Comparison of ENCODE assay signal across 13 cellular contexts in the genomic region with DNA sequence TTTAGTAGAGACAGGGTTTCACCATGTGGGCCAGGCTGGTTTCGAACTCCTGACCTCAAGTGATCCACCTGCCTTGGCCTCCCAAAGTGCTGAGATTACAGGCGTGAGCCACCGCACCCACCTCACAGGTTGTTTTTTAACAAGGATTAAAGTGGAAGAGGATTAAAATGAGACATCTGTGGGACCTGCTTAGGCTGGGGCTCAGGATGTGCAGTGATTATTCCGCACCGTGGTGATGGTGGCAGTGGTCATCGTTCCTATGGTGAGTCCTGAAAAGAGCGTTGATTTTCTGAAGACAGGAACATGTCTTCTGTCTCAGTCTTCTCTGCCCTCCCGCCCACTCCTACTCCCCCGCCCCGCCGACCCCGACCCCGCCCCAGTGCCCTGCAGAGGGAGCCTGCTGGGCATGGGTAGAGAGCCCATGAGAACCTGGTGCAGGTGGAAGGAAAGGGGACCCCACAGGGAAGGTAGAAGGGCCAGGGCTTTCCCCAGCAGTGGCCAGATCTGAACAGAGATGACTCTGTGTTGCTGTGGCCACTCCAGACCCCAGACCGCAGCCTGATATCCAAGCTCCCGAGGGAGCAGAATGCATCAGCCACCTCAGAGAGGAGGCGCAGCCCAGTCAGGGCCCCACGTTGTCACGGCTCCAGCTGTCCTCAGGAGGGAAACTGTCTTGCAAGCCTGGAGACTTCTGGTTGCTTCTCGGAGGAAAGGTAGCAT. TPM values are rescaled to one million over a fixed set of nuclear protein-coding genes. Genes with fewer than 3 reads are reported as not detected.
DNase-seq lines count a peak whose midpoint lies in the region; ATAC-seq, FAIRE-seq and TF ChIP-seq lines count a peak whose summit lies in the region.
"Had no signal": no experiment of that assay in that cellular context is flagged by ENCODE, and none has a peak within 500 bp of the region (broad histone marks: within the 10 kb centered on the region; RNA-seq: fewer than 3 reads in every experiment).

No MANE protein-coding gene starts in this region.

- CTCF ChIA-PET in activated B cell treated with CpG ODN at 0.5 μM for 24 hours (lab: Charles Lee) (no interaction called here), GM10248 (lab: Yijun Ruan, JAX) (interaction anchor here (1.1 kb wide), 1 partner anchor 17 kb away, joined by 3 read pairs; no protein-coding TSS in a partner anchor)

- peak; percentile 53 for DNase-seq in BE2C
- DNase-seq in D721Med (ENCODE audit: insufficient read length, low spot score): peak; percentile 57
- DNase-seq in activated B cell treated with CpG ODN at 0.5 μM for 24 hours: no peak
- no peak for DNase-seq in memory B cell (ENCODE audit: low spot score in 2 of 2)
- no peak for DNase-seq in NCI-H1694 (lab: John Stamatoyannopoulos, UW)
- no peak for DNase-seq in GM19240 (ENCODE audit: insufficient read length, low spot score)
- DNase-seq in GM10248 (ENCODE audit: extremely low spot score): no peak
- DNase-seq in NCI-H1417 (lab: John Stamatoyannopoulos, UW): no peak
- DNase-seq: glutamatergic neuron; Karpas-422; kidney glomerular epithelial cell; stimulated activated CD4-positive, alpha-beta T cell treated with anti-CD3 and anti-CD28 coated beads, Interleukin-2, amount 100 ng/mL, for 48 hours had no signal

- H3K36me3 ChIP-seq in BE2C: no peaks in the 10 kb centered on the region

- no peaks in the 10 kb centered on the region for H3K9me3 ChIP-seq in BE2C

- POLR2A ChIA-PET in activated B cell treated with CpG ODN at 0.5 μM for 24 hours (lab: Charles Lee) (no interaction called here), GM10248 (lab: Yijun Ruan, JAX) (no interaction called here)

- H3K9me3 Mint-ChIP-seq in activated B cell treated with CpG ODN at 0.5 μM for 24 hours (no peaks in the 10 kb centered on the region), memory B cell (no peaks in the 10 kb centered on the region)

- H3K4me1 Mint-ChIP-seq in activated B cell treated with CpG ODN at 0.5 μM for 24 hours: peaks cover 22% of the 10 kb centered on the region
- peaks cover 8% of the 10 kb centered on the region for H3K4me1 Mint-ChIP-seq in memory B cell

- peaks cover 44% of the 10 kb centered on the region for H3K4me1 ChIP-seq in BE2C

- ATAC-seq in activated B cell treated with CpG ODN at 0.5 μM for 24 hours (ENCODE audit: low read depth) (no peak), memory B cell (ENCODE audit: low read depth) (no peak)

- TF ChIP-seq CTCF in BE2C (IDR thresholded peaks at IDR 0.05; ENCODE audit: low read depth, low read length) (no peak), D721Med (IDR thresholded peaks at IDR 0.05; ENCODE audit: insufficient read depth, missing control alignments) (no peak), activated B cell treated with CpG ODN at 0.5 μM for 24 hours (IDR thresholded peaks at IDR 0.05) (no peak), GM10248 (IDR thresholded peaks at IDR 0.05; ENCODE audit: control extremely low read depth, extremely low read depth, low read depth, missing control alignments) (no peak)

- FAIRE-seq in D721Med (lab: Jason Lieb, UNC): no peak

- H3K4me3 Mint-ChIP-seq in activated B cell treated with CpG ODN at 0.5 μM for 24 hours (no peak overlapping the region), memory B cell (no peak overlapping the region)

- no peaks in the 10 kb centered on the region for H3K27me3 ChIP-seq in BE2C

- H3K36me3 Mint-ChIP-seq in activated B cell treated with CpG ODN at 0.5 μM for 24 hours (ENCODE audit: low read depth) (no peaks in the 10 kb centered on the region), memory B cell (no peaks in the 10 kb centered on the region)

- H3K27me3 Mint-ChIP-seq in activated B cell treated with CpG ODN at 0.5 μM for 24 hours: no peaks in the 10 kb centered on the region
- H3K27me3 Mint-ChIP-seq in memory B cell: peaks cover 1% of the 10 kb centered on the region

- H3K4me3 ChIP-seq in BE2C (ENCODE audit: low read depth, low read length): no peak overlapping the region
- H3K4me3 ChIP-seq: SK-N-MC had no signal

- intact Hi-C loops in activated B cell treated with CpG ODN at 0.5 μM for 24 hours (cut with micrococcal nuclease): no loop called here

- H3K27ac Mint-ChIP-seq in activated B cell treated with CpG ODN at 0.5 μM for 24 hours (peak overlapping the region; percentile 24), memory B cell (peak overlapping the region; percentile 93)

RNA-seq across cellular contexts. Expression of gene FOSL2, which starts 34.5 kb away (rescaled TPM):
- 16.2 TPM for polyA plus RNA-seq in BE2C (2012; ENCODE audit: insufficient read depth, insufficient read length, low read depth)
- 2.7 and 3.8 TPM in 2 replicates for total RNA-seq in activated B cell treated with CpG ODN at 0.5 μM for 24 hours

Comparison
In these comparisons a context has a peak if more than half of its experiments do, and no peak if none do; other contexts are left out.
1. DNase-seq: peak in BE2C (single experiment) and D721Med (single experiment); none in activated B cell treated with CpG ODN at 0.5 μM for 24 hours (single experiment), memory B cell (0 of 2), NCI-H1694 (single experiment), GM19240 (single experiment), GM10248 (single experiment) and NCI-H1417 (0 of 3).